ENCODE assay signal across 8 cellular contexts in genomic region chr11:126440792-126441514, GRCh38.
DNase-seq lines count a peak whose midpoint lies in the region; TF ChIP-seq lines count a peak whose summit lies in the region.

No MANE protein-coding gene starts in this region.

- H3K27ac ChIP-seq in H9 (ENCODE audit: insufficient read length, low read depth, low read length) = no peak overlapping the region
- H3K27ac ChIP-seq in SK-N-SH (ENCODE audit: low read depth in 2 of 2, low read length in 1 of 2) = no peak overlapping the region
- H3K27ac ChIP-seq in cardiac muscle cell = no peak overlapping the region
- H3K27ac ChIP-seq in trophoblast cell (ENCODE audit: low read depth, low read length) = no peak overlapping the region

- TF ChIP-seq EP300 in SK-N-SH (IDR thresholded peaks at IDR 0.05; ENCODE audit: borderline replicate concordance in 1 of 2, low read depth in 1 of 2, low read length in 1 of 2) = no peak

- no peaks in the 10 kb centered on the region for H3K36me3 ChIP-seq in SK-N-SH (replicated peaks in 1 of 2; ENCODE audit: control insufficient read depth in 1 of 2, insufficient read depth in 2 of 2, low read length in 1 of 2)
- no peaks in the 10 kb centered on the region for H3K36me3 ChIP-seq in cardiac muscle cell
- H3K36me3 ChIP-seq in trophoblast cell (ENCODE audit: control insufficient read depth in 1 of 2, insufficient read depth in 2 of 2, low read length in 2 of 2) = no peaks in the 10 kb centered on the region

- H3F3A ChIP-seq in SK-N-SH (replicated peaks; ENCODE audit: insufficient read depth) = peaks cover 7% of the 10 kb centered on the region

- H3K79me2 ChIP-seq in H9 (ENCODE audit: insufficient read depth, low read length) (no peaks in the 10 kb centered on the region), SK-N-SH (ENCODE audit: insufficient read depth) (no peaks in the 10 kb centered on the region), trophoblast cell (ENCODE audit: control insufficient read depth, insufficient read depth, low read length, poor library complexity) (no peaks in the 10 kb centered on the region)

- H3T11ph ChIP-seq in H9 (ENCODE audit: low read length) = no peak overlapping the region

- peak; percentile 98 for TF ChIP-seq CTCF in H9 (conservative IDR thresholded peaks at IDR 0.05)
- TF ChIP-seq CTCF in SK-N-SH (IDR thresholded peaks at IDR 0.05) = peak; percentile 95
- peak; percentile 90 for TF ChIP-seq CTCF in cardiac muscle cell (IDR thresholded peaks at IDR 0.05; ENCODE audit: low read depth, low read length)
- peak; percentile 99 for TF ChIP-seq CTCF in type B pancreatic cell (conservative IDR thresholded peaks at IDR 0.05)

- H3K36me3 Mint-ChIP-seq in H9 (ENCODE audit: insufficient read depth in 1 of 3, low read depth in 3 of 3) (no peaks in the 10 kb centered on the region), type B pancreatic cell (no peaks in the 10 kb centered on the region)
- no peaks in the 10 kb centered on the region for H3K36me3 Mint-ChIP-seq in activated naive CD4-positive, alpha-beta T cell treated with anti-CD3 and anti-CD28 coated beads, Interleukin-2, amount 10 ng/mL, durations not matched to agents 7 days and 5 days

- H2BK5ac ChIP-seq in H9 (ENCODE audit: insufficient read length, low read length) (no peak overlapping the region), trophoblast cell (ENCODE audit: low read depth, low read length, poor library complexity) (no peak overlapping the region)

- no peaks in the 10 kb centered on the region for H4K20me1 ChIP-seq in H9 (ENCODE audit: control insufficient read depth, insufficient read depth, insufficient read length)
- H4K20me1 ChIP-seq in SK-N-SH (ENCODE audit: insufficient read depth) = no peaks in the 10 kb centered on the region

- no peaks in the 10 kb centered on the region for H3K9me2 ChIP-seq in SK-N-SH

- POLR2A ChIA-PET in SK-N-SH (lab: Yijun Ruan, JAX) = interaction anchor here (1.0 to 2.1 kb wide), 2 partner anchors 40 to 73 kb away, joined by 4 to 8 read pairs; no protein-coding TSS in a partner anchor

- no peak overlapping the region for H3K23ac ChIP-seq in H9 (ENCODE audit: insufficient read length, low read depth, low read length)
- H3K23ac ChIP-seq in trophoblast cell (ENCODE audit: low read length) = no peak overlapping the region

- H3K18ac ChIP-seq in H9 (ENCODE audit: insufficient read length, low read depth, low read length) (no peak overlapping the region), trophoblast cell (ENCODE audit: low read length) (no peak overlapping the region)

- H2AFZ ChIP-seq in H9 (ENCODE audit: low read length) (no peak overlapping the region), SK-N-SH (ENCODE audit: low read depth) (peak overlapping the region; percentile 42; the same call in 1 of the 2 replicates), trophoblast cell (ENCODE audit: insufficient read depth, low read length, poor library complexity) (no peak overlapping the region)

- H3K56ac ChIP-seq in H9 (ENCODE audit: insufficient read length, low read depth, low read length) = no peak overlapping the region

- TF ChIP-seq RAD21 in SK-N-SH (IDR thresholded peaks at IDR 0.05; ENCODE audit: low read length) = peak; percentile 96

- no peak overlapping the region for H3K9ac ChIP-seq in H9 (ENCODE audit: extremely low read depth, insufficient read length, low read length)
- H3K9ac ChIP-seq in SK-N-SH = no peak overlapping the region
- H3K9ac ChIP-seq in trophoblast cell (ENCODE audit: low read length) = no peak overlapping the region

- H4K8ac ChIP-seq in H9 (replicated peaks; ENCODE audit: insufficient read length, low read depth, low read length) (no peak overlapping the region), trophoblast cell (ENCODE audit: low read depth, low read length) (no peak overlapping the region)

- H2BK15ac ChIP-seq in H9 (ENCODE audit: low read depth, low read length) = no peak overlapping the region

- no peak overlapping the region for H4K5ac ChIP-seq in H9 (ENCODE audit: insufficient read length, low read depth, low read length)

- peak; percentile 97 for DNase-seq in DMS79 (lab: John Stamatoyannopoulos, UW)
- DNase-seq in H9 = peak; percentile 92
- peak; percentile 79 for DNase-seq in NCI-H1092 (lab: John Stamatoyannopoulos, UW)
- peak; percentile 94 for DNase-seq in SK-N-SH
- peak; percentile 80 for DNase-seq in activated naive CD4-positive, alpha-beta T cell treated with anti-CD3 and anti-CD28 coated beads, Interleukin-2, amount 10 ng/mL, durations not matched to agents 7 days and 5 days
- peak; percentile 81 to 86 for DNase-seq in cardiac muscle cell (ENCODE audit: low read depth in 1 of 2, low spot score in 1 of 2)
- DNase-seq in trophoblast cell = peak; percentile 63 to 87
- DNase-seq in type B pancreatic cell (ENCODE audit: extremely low spot score, unreplicated experiment) = peak; percentile 91

- H4K91ac ChIP-seq in H9 (ENCODE audit: insufficient read length, low read depth, low read length) (no peak overlapping the region), trophoblast cell (ENCODE audit: low read depth, low read length) (no peak overlapping the region)

- H3K4me3 Mint-ChIP-seq in H9 (no peak overlapping the region; a peak in 1 of 5 replicates), type B pancreatic cell (peak overlapping the region; percentile 44)
- H3K4me3 Mint-ChIP-seq in activated naive CD4-positive, alpha-beta T cell treated with anti-CD3 and anti-CD28 coated beads, Interleukin-2, amount 10 ng/mL, durations not matched to agents 7 days and 5 days = no peak overlapping the region

- H3K27me3 Mint-ChIP-seq in H9 (ENCODE audit: low read depth) = peaks cover 7% of the 10 kb centered on the region
- H3K27me3 Mint-ChIP-seq in activated naive CD4-positive, alpha-beta T cell treated with anti-CD3 and anti-CD28 coated beads, Interleukin-2, amount 10 ng/mL, durations not matched to agents 7 days and 5 days = peaks cover 37% of the 10 kb centered on the region
- H3K27me3 Mint-ChIP-seq in type B pancreatic cell = peaks cover 15% of the 10 kb centered on the region

- H3K9me3 ChIP-seq in H9 (ENCODE audit: control insufficient read depth, low read depth, low read length) (no peaks in the 10 kb centered on the region), SK-N-SH (no peaks in the 10 kb centered on the region), cardiac muscle cell (ENCODE audit: low read depth) (no peaks in the 10 kb centered on the region), trophoblast cell (ENCODE audit: insufficient read depth, low read depth, low read length) (peaks cover 8% of the 10 kb centered on the region)

- no peak overlapping the region for H2BK20ac ChIP-seq in H9 (ENCODE audit: low read depth, low read length, poor library complexity, severe bottlenecking)

- H3K4me1 ChIP-seq in H9 (ENCODE audit: insufficient read depth, low read length) (peaks cover 3% of the 10 kb centered on the region; the same call in 1 of the 2 replicates), SK-N-SH (ENCODE audit: control insufficient read depth in 1 of 2, insufficient read depth in 2 of 2, low read depth in 1 of 2, low read length in 1 of 2) (peaks cover 0 to 20% of the 10 kb centered on the region in 2 experiments; a peak in 1 of 4 replicates), cardiac muscle cell (ENCODE audit: low read depth) (peaks cover 3% of the 10 kb centered on the region), trophoblast cell (ENCODE audit: control insufficient read depth in 1 of 2, insufficient read depth in 2 of 2, low read length in 2 of 2) (peaks cover 0 to 4% of the 10 kb centered on the region in 2 experiments)

- H3K27me3 ChIP-seq in H9 (ENCODE audit: insufficient read depth, low read length) (no peaks in the 10 kb centered on the region), SK-N-SH (ENCODE audit: insufficient read depth) (no peaks in the 10 kb centered on the region), cardiac muscle cell (peaks cover 4% of the 10 kb centered on the region), trophoblast cell (ENCODE audit: insufficient read depth, low read length) (no peaks in the 10 kb centered on the region)

- H3K9me3 Mint-ChIP-seq in H9 (no peaks in the 10 kb centered on the region), type B pancreatic cell (no peaks in the 10 kb centered on the region)
- H3K9me3 Mint-ChIP-seq in activated naive CD4-positive, alpha-beta T cell treated with anti-CD3 and anti-CD28 coated beads, Interleukin-2, amount 10 ng/mL, durations not matched to agents 7 days and 5 days = no peaks in the 10 kb centered on the region

- peaks cover 21 to 34% of the 10 kb centered on the region in 2 experiments for H3K4me1 Mint-ChIP-seq in H9
- H3K4me1 Mint-ChIP-seq in activated naive CD4-positive, alpha-beta T cell treated with anti-CD3 and anti-CD28 coated beads, Interleukin-2, amount 10 ng/mL, durations not matched to agents 7 days and 5 days = peaks cover 8% of the 10 kb centered on the region
- H3K4me1 Mint-ChIP-seq in type B pancreatic cell (ENCODE audit: unreplicated experiment) = peaks cover 16% of the 10 kb centered on the region

- H3K27ac Mint-ChIP-seq in H9 = no peak overlapping the region
- no peak overlapping the region for H3K27ac Mint-ChIP-seq in activated naive CD4-positive, alpha-beta T cell treated with anti-CD3 and anti-CD28 coated beads, Interleukin-2, amount 10 ng/mL, durations not matched to agents 7 days and 5 days
- H3K27ac Mint-ChIP-seq in type B pancreatic cell = no peak overlapping the region

- H3K14ac ChIP-seq in H9 (ENCODE audit: insufficient read depth, low read length) (no peak overlapping the region), trophoblast cell (ENCODE audit: low read length) (no peak overlapping the region)

- H3K79me1 ChIP-seq in H9 (ENCODE audit: insufficient read depth, low read depth, low read length, poor library complexity, severe bottlenecking) (no peaks in the 10 kb centered on the region), trophoblast cell (ENCODE audit: low read length) (no peaks in the 10 kb centered on the region)

- no peak overlapping the region for H2AK5ac ChIP-seq in H9 (ENCODE audit: insufficient read length, low read length)
- no peak overlapping the region for H2AK5ac ChIP-seq in trophoblast cell (ENCODE audit: low read length)

- H3K4me3 ChIP-seq in SK-N-SH (ENCODE audit: low read depth in 2 of 2, low read length in 1 of 2) (no peak overlapping the region; a peak in 1 of 4 replicates), cardiac muscle cell (no peak overlapping the region), trophoblast cell (ENCODE audit: low read depth, low read length) (no peak overlapping the region)

- H2BK12ac ChIP-seq in H9 (ENCODE audit: insufficient read length, low read depth, low read length) = no peak overlapping the region
- H2BK12ac ChIP-seq in trophoblast cell (ENCODE audit: low read length) = no peak overlapping the region

- H3K4ac ChIP-seq in H9 (ENCODE audit: low read depth, low read length) (no peak overlapping the region), trophoblast cell (ENCODE audit: low read depth, low read length) (no peak overlapping the region)

- WGBS in H9 (ENCODE audit: extremely low coverage, insufficient read length, low lambda C conversion rate) = no CpG with 5 or more reads among the region's 21 CpGs
- WGBS in SK-N-SH (ENCODE audit: low lambda C conversion rate) = 39% methylated on average over 16 of the region's 21 CpGs
- WGBS in trophoblast cell (ENCODE audit: extremely low coverage, insufficient coverage, insufficient read length) = no CpG with 5 or more reads among the region's 21 CpGs

- no peak overlapping the region for H2BK120ac ChIP-seq in H9 (ENCODE audit: low read depth, low read length, poor library complexity, severe bottlenecking)
- no peak overlapping the region for H2BK120ac ChIP-seq in trophoblast cell (ENCODE audit: insufficient read depth, low read length, poor library complexity)

- H4K12ac ChIP-seq in trophoblast cell (ENCODE audit: low read depth, low read length) = no peak overlapping the region

- H3K23me2 ChIP-seq in H9 (ENCODE audit: insufficient read length, low read depth, low read length, poor library complexity, severe bottlenecking) = no peaks in the 10 kb centered on the region

- peak overlapping the region; percentile 23 for H3K4me2 ChIP-seq in H9 (ENCODE audit: insufficient read depth, insufficient read length, low read length)
- no peak overlapping the region for H3K4me2 ChIP-seq in SK-N-SH
- peak overlapping the region; percentile 36 for H3K4me2 ChIP-seq in trophoblast cell (ENCODE audit: low read length)

- CTCF ChIA-PET in SK-N-SH (lab: Yijun Ruan, JAX) = interaction anchor here (0.5 to 7.8 kb wide), 60 partner anchors 9 to 1050 kb away, joined by 3 to 153 read pairs (median 5); partner anchors contain the start of gene DCPS
- CTCF ChIA-PET in activated naive CD4-positive, alpha-beta T cell treated with anti-CD3 and anti-CD28 coated beads, Interleukin-2, amount 10 ng/mL, durations not matched to agents 7 days and 5 days (lab: Charles Lee) = interaction anchor here (0.8 to 8.3 kb wide), 6 partner anchors 10 to 549 kb away, joined by 3 to 190 read pairs (median 6); no protein-coding TSS in a partner anchor
